In genomic region chrX:23732704-23733103, GRCh38 we compare ENCODE assay signal across 1 cellular context.
TF ChIP-seq lines count a peak whose summit lies in the region.

No MANE protein-coding gene starts in this region.

TF ChIP-seq in GM23338, 12 proteins besides CTCF, POLR2A, EP300 and RAD21 (continued from another document):
- TF ChIP-seq POLR2AphosphoS5 (IDR thresholded peaks at IDR 0.05; ENCODE audit: low read depth) (no peak), ETS1 (IDR thresholded peaks at IDR 0.05) (no peak)
